Comparison of ENCODE assay signal across 19 cellular contexts in genomic region chr7:34207810-34208209, GRCh38.
"Had no signal": no experiment of that assay in that cellular context is flagged by ENCODE, and none has a peak within 500 bp of the region (broad histone marks: within the 10 kb centered on the region; RNA-seq: fewer than 3 reads in every experiment).

No MANE protein-coding gene starts in this region.

- H3K9me3 ChIP-seq: ascending aorta, lower lobe of right lung, tibial artery had no signal

- H3K4me1 ChIP-seq: ascending aorta, lower lobe of right lung, tibial artery had no signal

- H2AFZ ChIP-seq: parathyroid adenoma had no signal

- H3K9ac ChIP-seq: parathyroid adenoma had no signal

- H3K27ac ChIP-seq: ascending aorta, lower lobe of right lung, parathyroid adenoma, tibial artery had no signal

- H3K36me3 ChIP-seq: ascending aorta, lower lobe of right lung, tibial artery had no signal

- ATAC-seq: activated T-cell treated with anti-CD3 and anti-CD28 coated beads, Interleukin-2, amount 50 U/mL, for 4 hours; esophagus mucosa; lower lobe of right lung; T-cell had no signal

- DNase-seq: activated CD4-positive, alpha-beta T cell treated with anti-CD3 and anti-CD28 coated beads, Interleukin-2, amount 50 U/mL, for 1 hour; activated CD4-positive, CD25-positive, alpha-beta regulatory T cell treated with anti-CD3 and anti-CD28 coated beads, Interleukin-2, amount 50 U/mL, for 72 hours; activated CD8-positive, alpha-beta memory T cell treated with anti-CD3 and anti-CD28 coated beads, Interleukin-2, amount 50 U/mL, for 4 hours; activated naive CD4-positive, alpha-beta T cell treated with anti-CD3 and anti-CD28 coated beads, Interleukin-2, amount 10 ng/mL, durations not matched to agents 7 days and 5 days; activated T-cell treated with anti-CD3 and anti-CD28 coated beads, Interleukin-2, amount 50 U/mL, for 4 hours; cortex of kidney; effector CD4-positive, alpha-beta T cell; head of caudate nucleus; lower lobe of right lung; stimulated activated CD4-positive, alpha-beta T cell treated with anti-CD3 and anti-CD28 coated beads, Interleukin-12 subunit alpha, Interleukin-12 subunit beta, amount 100 ng/mL, for 4 hours; stimulated activated CD4-positive, alpha-beta T cell treated with anti-CD3 and anti-CD28 coated beads, Interleukin-2, amount 100 ng/mL, for 24 hours; stimulated activated naive CD4-positive, alpha-beta T cell treated with Interleukin-2 at 50 U/mL for 16 hours; substantia nigra; T-cell; T1000; tibial artery had no signal

- H3K27me3 ChIP-seq: ascending aorta, tibial artery had no signal

- H3K4me3 ChIP-seq: ascending aorta, lower lobe of right lung, tibial artery had no signal
